In the genomic region with DNA sequence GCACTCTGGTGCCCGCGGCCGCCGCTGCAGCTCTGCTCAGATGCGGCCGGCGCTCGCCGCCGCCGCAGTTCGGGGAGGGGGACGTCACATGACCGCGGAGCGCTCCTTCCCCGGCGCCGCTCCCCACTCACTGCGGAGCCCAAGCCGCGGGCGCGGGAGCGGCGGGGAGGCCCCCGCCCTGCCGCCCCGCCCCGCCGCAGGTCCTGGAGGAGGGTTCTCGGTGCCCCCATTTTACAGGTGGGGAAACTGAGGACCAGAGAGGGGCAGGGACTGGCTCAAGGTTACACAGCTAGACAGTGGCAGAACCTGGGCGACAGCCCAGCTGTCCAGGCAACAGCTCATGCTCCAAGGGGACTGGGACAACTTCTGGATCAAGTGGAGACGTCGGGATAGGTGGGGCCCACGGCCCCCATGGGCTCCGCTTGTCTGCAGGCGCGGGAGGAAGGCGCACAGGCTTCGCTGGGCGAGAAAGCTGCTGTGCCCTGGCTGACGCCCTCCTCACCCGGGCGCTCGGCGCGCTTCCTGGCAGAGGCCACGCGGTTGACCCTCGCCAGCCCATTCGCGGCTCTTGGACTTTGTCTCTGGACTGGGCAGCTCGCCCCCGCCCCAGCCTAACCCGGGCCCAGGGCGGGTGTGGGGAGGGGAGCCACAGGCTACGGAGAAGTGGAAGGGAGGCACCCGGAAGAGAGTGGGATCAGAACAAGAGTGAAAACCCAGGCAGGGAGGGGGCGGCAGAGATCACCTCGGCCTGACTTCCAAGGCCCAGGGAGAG, we compare ENCODE assay signal across 1 cellular context.
TF ChIP-seq lines count a peak whose summit lies in the region.

A gene (minus strand): TSS at position 71 of the 772 bp plus-strand sequence. CDS start 49,325 bp downstream, outside the sequence.

TF ChIP-seq in GM12878, 131 proteins besides CTCF, POLR2A, EP300 and RAD21 (continued from another document):
- TF ChIP-seq BRCA1 (IDR thresholded peaks at IDR 0.05; ENCODE audit: low read depth, low read length) (no peak), RFX5 (IDR thresholded peaks at IDR 0.05; ENCODE audit: low read depth, low read length) (no peak), RCOR1 (conservative IDR thresholded peaks at IDR 0.05; ENCODE audit: low read depth, low read length) (no peak), NFYA (IDR thresholded peaks at IDR 0.05; ENCODE audit: borderline replicate concordance, low read depth, low read length) (no peak), NBN (IDR thresholded peaks at IDR 0.05) (no peak), GABPA (IDR thresholded peaks at IDR 0.05; ENCODE audit: low read depth) (no peak), RUNX3 (IDR thresholded peaks at IDR 0.05; ENCODE audit: low read length) (no peak), POLR2AphosphoS2 (IDR thresholded peaks at IDR 0.05; ENCODE audit: low read depth, low read length) (no peak; the same call in 1 of the 2 replicates), ZSCAN29 (IDR thresholded peaks at IDR 0.05) (no peak), STAT3 (IDR thresholded peaks at IDR 0.05; ENCODE audit: low read depth, low read length) (no peak), ETV6 (conservative IDR thresholded peaks at IDR 0.05 in 1 of 2, IDR thresholded peaks at IDR 0.05 in 1 of 2; ENCODE audit: borderline replicate concordance in 1 of 2, low read depth in 1 of 2) (no peak), NFXL1 (IDR thresholded peaks at IDR 0.05; ENCODE audit: borderline replicate concordance) (no peak), JUND (IDR thresholded peaks at IDR 0.05; ENCODE audit: low read depth, low read length) (no peak), MEF2A (IDR thresholded peaks at IDR 0.05; ENCODE audit: insufficient read depth, low read depth, low read length) (no peak), EZH2 (IDR thresholded peaks at IDR 0.05; ENCODE audit: borderline replicate concordance, control insufficient read depth, low read depth, low read length) (no peak), CEBPB (IDR thresholded peaks at IDR 0.05; ENCODE audit: borderline replicate concordance in 1 of 2, low read depth in 2 of 2, low read length in 2 of 2) (no peak), RB1 (IDR thresholded peaks at IDR 0.05; ENCODE audit: borderline replicate concordance) (no peak), BCL11A (IDR thresholded peaks at IDR 0.05; ENCODE audit: low read depth, low read length) (no peak), MTA2 (IDR thresholded peaks at IDR 0.05; ENCODE audit: low read depth) (no peak), MXI1 (IDR thresholded peaks at IDR 0.05; ENCODE audit: low read depth, low read length) (no peak)
- TF ChIP-seq, protein P1, sequence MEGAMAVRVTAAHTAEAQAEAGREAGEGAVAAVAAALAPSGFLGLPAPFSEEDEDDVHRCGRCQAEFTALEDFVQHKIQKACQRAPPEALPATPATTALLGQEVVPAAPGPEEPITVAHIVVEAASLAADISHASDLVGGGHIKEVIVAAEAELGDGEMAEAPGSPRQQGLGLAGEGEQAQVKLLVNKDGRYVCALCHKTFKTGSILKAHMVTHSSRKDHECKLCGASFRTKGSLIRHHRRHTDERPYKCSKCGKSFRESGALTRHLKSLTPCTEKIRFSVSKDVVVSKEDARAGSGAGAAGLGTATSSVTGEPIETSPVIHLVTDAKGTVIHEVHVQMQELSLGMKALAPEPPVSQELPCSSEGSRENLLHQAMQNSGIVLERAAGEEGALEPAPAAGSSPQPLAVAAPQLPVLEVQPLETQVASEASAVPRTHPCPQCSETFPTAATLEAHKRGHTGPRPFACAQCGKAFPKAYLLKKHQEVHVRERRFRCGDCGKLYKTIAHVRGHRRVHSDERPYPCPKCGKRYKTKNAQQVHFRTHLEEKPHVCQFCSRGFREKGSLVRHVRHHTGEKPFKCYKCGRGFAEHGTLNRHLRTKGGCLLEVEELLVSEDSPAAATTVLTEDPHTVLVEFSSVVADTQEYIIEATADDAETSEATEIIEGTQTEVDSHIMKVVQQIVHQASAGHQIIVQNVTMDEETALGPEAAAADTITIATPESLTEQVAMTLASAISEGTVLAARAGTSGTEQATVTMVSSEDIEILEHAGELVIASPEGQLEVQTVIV (IDR thresholded peaks at IDR 0.05; ENCODE audit: borderline replicate concordance, partially characterized antibody) = no peak
- TF ChIP-seq, protein P2, sequence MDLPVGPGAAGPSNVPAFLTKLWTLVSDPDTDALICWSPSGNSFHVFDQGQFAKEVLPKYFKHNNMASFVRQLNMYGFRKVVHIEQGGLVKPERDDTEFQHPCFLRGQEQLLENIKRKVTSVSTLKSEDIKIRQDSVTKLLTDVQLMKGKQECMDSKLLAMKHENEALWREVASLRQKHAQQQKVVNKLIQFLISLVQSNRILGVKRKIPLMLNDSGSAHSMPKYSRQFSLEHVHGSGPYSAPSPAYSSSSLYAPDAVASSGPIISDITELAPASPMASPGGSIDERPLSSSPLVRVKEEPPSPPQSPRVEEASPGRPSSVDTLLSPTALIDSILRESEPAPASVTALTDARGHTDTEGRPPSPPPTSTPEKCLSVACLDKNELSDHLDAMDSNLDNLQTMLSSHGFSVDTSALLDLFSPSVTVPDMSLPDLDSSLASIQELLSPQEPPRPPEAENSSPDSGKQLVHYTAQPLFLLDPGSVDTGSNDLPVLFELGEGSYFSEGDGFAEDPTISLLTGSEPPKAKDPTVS (IDR thresholded peaks at IDR 0.05; ENCODE audit: low read depth, low read length) = no peak
- TF ChIP-seq, protein P3, sequence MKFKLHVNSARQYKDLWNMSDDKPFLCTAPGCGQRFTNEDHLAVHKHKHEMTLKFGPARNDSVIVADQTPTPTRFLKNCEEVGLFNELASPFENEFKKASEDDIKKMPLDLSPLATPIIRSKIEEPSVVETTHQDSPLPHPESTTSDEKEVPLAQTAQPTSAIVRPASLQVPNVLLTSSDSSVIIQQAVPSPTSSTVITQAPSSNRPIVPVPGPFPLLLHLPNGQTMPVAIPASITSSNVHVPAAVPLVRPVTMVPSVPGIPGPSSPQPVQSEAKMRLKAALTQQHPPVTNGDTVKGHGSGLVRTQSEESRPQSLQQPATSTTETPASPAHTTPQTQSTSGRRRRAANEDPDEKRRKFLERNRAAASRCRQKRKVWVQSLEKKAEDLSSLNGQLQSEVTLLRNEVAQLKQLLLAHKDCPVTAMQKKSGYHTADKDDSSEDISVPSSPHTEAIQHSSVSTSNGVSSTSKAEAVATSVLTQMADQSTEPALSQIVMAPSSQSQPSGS (IDR thresholded peaks at IDR 0.05; ENCODE audit: low read length) = no peak
- TF ChIP-seq, protein P4, sequence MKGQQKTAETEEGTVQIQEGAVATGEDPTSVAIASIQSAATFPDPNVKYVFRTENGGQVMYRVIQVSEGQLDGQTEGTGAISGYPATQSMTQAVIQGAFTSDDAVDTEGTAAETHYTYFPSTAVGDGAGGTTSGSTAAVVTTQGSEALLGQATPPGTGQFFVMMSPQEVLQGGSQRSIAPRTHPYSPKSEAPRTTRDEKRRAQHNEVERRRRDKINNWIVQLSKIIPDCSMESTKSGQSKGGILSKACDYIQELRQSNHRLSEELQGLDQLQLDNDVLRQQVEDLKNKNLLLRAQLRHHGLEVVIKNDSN (IDR thresholded peaks at IDR 0.05; ENCODE audit: borderline replicate concordance, extremely low read length, insufficient read depth, low read depth, low read length) = no peak
- TF ChIP-seq, protein P5, sequence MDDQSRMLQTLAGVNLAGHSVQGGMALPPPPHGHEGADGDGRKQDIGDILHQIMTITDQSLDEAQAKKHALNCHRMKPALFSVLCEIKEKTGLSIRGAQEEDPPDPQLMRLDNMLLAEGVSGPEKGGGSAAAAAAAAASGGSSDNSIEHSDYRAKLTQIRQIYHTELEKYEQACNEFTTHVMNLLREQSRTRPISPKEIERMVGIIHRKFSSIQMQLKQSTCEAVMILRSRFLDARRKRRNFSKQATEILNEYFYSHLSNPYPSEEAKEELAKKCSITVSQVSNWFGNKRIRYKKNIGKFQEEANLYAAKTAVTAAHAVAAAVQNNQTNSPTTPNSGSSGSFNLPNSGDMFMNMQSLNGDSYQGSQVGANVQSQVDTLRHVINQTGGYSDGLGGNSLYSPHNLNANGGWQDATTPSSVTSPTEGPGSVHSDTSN (IDR thresholded peaks at IDR 0.05; ENCODE audit: insufficient replicate concordance, low read depth, low read length) = no peak
- TF ChIP-seq, protein P6, sequence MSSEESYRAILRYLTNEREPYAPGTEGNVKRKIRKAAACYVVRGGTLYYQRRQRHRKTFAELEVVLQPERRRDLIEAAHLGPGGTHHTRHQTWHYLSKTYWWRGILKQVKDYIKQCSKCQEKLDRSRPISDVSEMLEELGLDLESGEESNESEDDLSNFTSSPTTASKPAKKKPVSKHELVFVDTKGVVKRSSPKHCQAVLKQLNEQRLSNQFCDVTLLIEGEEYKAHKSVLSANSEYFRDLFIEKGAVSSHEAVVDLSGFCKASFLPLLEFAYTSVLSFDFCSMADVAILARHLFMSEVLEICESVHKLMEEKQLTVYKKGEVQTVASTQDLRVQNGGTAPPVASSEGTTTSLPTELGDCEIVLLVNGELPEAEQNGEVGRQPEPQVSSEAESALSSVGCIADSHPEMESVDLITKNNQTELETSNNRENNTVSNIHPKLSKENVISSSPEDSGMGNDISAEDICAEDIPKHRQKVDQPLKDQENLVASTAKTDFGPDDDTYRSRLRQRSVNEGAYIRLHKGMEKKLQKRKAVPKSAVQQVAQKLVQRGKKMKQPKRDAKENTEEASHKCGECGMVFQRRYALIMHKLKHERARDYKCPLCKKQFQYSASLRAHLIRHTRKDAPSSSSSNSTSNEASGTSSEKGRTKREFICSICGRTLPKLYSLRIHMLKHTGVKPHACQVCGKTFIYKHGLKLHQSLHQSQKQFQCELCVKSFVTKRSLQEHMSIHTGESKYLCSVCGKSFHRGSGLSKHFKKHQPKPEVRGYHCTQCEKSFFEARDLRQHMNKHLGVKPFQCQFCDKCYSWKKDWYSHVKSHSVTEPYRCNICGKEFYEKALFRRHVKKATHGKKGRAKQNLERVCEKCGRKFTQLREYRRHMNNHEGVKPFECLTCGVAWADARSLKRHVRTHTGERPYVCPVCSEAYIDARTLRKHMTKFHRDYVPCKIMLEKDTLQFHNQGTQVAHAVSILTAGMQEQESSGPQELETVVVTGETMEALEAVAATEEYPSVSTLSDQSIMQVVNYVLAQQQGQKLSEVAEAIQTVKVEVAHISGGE (CRISPR knock-in tag; IDR thresholded peaks at IDR 0.05) = no peak
- TF ChIP-seq, protein P7, sequence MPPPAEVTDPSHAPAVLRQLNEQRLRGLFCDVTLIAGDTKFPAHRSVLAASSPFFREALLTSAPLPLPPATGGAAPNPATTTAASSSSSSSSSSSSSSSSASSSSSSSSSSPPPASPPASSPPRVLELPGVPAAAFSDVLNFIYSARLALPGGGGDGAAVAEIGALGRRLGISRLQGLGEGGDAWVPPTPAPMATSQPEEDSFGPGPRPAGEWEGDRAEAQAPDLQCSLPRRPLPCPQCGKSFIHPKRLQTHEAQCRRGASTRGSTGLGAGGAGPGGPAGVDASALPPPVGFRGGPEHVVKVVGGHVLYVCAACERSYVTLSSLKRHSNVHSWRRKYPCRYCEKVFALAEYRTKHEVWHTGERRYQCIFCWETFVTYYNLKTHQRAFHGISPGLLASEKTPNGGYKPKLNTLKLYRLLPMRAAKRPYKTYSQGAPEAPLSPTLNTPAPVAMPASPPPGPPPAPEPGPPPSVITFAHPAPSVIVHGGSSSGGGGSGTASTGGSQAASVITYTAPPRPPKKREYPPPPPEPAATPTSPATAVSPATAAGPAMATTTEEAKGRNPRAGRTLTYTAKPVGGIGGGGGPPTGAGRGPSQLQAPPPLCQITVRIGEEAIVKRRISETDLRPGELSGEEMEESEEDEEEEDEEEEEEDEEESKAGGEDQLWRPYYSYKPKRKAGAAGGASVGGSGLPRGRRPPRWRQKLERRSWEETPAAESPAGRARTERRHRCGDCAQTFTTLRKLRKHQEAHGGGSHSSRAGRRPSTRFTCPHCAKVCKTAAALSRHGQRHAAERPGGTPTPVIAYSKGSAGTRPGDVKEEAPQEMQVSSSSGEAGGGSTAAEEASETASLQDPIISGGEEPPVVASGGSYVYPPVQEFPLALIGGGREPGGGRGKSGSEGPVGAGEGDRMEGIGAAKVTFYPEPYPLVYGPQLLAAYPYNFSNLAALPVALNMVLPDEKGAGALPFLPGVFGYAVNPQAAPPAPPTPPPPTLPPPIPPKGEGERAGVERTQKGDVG (CRISPR knock-in tag; IDR thresholded peaks at IDR 0.05) = no peak
